Comparison of ENCODE assay signal across 1 cellular context in the genomic region with DNA sequence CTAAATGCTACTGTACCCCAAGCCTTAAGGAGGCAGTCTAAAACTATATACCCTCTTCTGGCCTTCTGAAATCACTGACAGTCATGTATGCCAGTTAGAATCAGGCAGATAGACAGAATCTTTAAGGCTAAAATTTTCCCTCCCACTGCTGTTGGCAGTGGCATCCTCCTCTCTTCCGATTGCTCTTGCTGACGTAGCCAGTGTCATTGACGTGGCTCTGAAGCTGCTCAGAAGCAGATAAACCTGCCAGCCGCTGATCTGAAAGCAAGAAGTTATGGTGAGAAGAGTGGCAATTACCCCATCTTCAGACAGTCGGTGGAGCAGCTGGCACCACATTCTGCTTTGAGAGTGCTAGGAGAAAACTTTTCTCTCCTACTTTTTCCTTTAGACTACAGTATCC.
TF ChIP-seq lines count a peak whose summit lies in the region.

No MANE protein-coding gene starts in this region.

TF ChIP-seq in GM12878, 131 proteins besides CTCF, POLR2A, EP300 and RAD21 (continued from another document):
- TF ChIP-seq, protein P1, sequence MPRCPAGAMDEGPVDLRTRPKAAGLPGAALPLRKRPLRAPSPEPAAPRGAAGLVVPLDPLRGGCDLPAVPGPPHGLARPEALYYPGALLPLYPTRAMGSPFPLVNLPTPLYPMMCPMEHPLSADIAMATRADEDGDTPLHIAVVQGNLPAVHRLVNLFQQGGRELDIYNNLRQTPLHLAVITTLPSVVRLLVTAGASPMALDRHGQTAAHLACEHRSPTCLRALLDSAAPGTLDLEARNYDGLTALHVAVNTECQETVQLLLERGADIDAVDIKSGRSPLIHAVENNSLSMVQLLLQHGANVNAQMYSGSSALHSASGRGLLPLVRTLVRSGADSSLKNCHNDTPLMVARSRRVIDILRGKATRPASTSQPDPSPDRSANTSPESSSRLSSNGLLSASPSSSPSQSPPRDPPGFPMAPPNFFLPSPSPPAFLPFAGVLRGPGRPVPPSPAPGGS (IDR thresholded peaks at IDR 0.05; ENCODE audit: borderline replicate concordance, insufficient read depth, low read depth, low read length, poor library complexity, severe bottlenecking), result no peak
- TF ChIP-seq FOXM1 (IDR thresholded peaks at IDR 0.05; ENCODE audit: low read depth, low read length) (no peak), RUNX3 (IDR thresholded peaks at IDR 0.05; ENCODE audit: low read length) (no peak), ZNF217 (IDR thresholded peaks at IDR 0.05) (no peak), NFYA (IDR thresholded peaks at IDR 0.05; ENCODE audit: borderline replicate concordance, low read depth, low read length) (no peak), PAX5 (IDR thresholded peaks at IDR 0.05; ENCODE audit: borderline replicate concordance, low read depth, low read length) (no peak), MTA2 (IDR thresholded peaks at IDR 0.05; ENCODE audit: low read depth) (no peak)
- TF ChIP-seq, protein P2, sequence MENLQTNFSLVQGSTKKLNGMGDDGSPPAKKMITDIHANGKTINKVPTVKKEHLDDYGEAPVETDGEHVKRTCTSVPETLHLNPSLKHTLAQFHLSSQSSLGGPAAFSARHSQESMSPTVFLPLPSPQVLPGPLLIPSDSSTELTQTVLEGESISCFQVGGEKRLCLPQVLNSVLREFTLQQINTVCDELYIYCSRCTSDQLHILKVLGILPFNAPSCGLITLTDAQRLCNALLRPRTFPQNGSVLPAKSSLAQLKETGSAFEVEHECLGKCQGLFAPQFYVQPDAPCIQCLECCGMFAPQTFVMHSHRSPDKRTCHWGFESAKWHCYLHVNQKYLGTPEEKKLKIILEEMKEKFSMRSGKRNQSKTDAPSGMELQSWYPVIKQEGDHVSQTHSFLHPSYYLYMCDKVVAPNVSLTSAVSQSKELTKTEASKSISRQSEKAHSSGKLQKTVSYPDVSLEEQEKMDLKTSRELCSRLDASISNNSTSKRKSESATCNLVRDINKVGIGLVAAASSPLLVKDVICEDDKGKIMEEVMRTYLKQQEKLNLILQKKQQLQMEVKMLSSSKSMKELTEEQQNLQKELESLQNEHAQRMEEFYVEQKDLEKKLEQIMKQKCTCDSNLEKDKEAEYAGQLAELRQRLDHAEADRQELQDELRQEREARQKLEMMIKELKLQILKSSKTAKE (IDR thresholded peaks at IDR 0.05; ENCODE audit: low read depth, poor library complexity, severe bottlenecking), result no peak
